ENCODE assay signal across 8 cellular contexts in genomic region chr3:14143826-14144225, GRCh38. TPM values are rescaled to one million over a fixed set of nuclear protein-coding genes. Genes with fewer than 3 reads are reported as not detected.
A peak's percentile ranks its signal among the peaks of the same experiment; 100 is the strongest.
DNase-seq lines count a peak whose midpoint lies in the region; ATAC-seq, FAIRE-seq and TF ChIP-seq lines count a peak whose summit lies in the region.

No MANE protein-coding gene starts in this region.

- dilution Hi-C loops in endothelial cell of umbilical vein (cut with MboI; ENCODE audit: extremely low pct_ligation_motif_present, low sequenced_read_pairs), result no loop called here

- H3K9me3 Mint-ChIP-seq in naive thymus-derived CD4-positive, alpha-beta T cell, result no peaks in the 10 kb centered on the region

- no peaks in the 10 kb centered on the region for H3K79me2 ChIP-seq in endothelial cell of umbilical vein (ENCODE audit: control insufficient read depth, insufficient read depth, low read length)

- ATAC-seq in naive thymus-derived CD4-positive, alpha-beta T cell, result no peak

- POLR2A ChIA-PET in endothelial cell of umbilical vein (lab: Charles Lee), result interaction anchor here (1.1 to 2.6 kb wide), 3 partner anchors 19 to 35 kb away, joined by 4 to 30 read pairs (median 14); partner anchors contain the start of genes CHCHD4, LSM3, TMEM43 and XPC
- POLR2A ChIA-PET in naive thymus-derived CD4-positive, alpha-beta T cell (lab: Charles Lee), result interaction anchor here (0.7 to 7.2 kb wide), 6 partner anchors 18 to 954 kb away, joined by 4 to 96 read pairs (median 6); partner anchors contain the start of genes CCDC174, CHCHD4, LSM3 and TMEM43

- H3K27me3 ChIP-seq in endothelial cell of umbilical vein (ENCODE audit: control insufficient read depth in 2 of 2, insufficient read depth in 2 of 2, low read length in 2 of 2), result no peaks in the 10 kb centered on the region
- H3K27me3 ChIP-seq in naive thymus-derived CD4-positive, alpha-beta T cell (ENCODE audit: control insufficient read depth in 2 of 2, insufficient read depth in 2 of 2, low read length in 2 of 2), result no peaks in the 10 kb centered on the region

- H3K27me3 Mint-ChIP-seq in naive thymus-derived CD4-positive, alpha-beta T cell, result no peaks in the 10 kb centered on the region

- no peaks in the 10 kb centered on the region for H4K20me1 ChIP-seq in endothelial cell of umbilical vein (replicated peaks; ENCODE audit: control insufficient read depth, extremely low read depth, insufficient read depth, low read length)

- H3K9me1 ChIP-seq in endothelial cell of umbilical vein (replicated peaks; ENCODE audit: control insufficient read depth, extremely low read depth, insufficient read depth, low read length), result no peaks in the 10 kb centered on the region

- H3K36me3 ChIP-seq in endothelial cell of umbilical vein (ENCODE audit: control insufficient read depth in 2 of 2, extremely low read depth in 1 of 2, insufficient read depth in 2 of 2, low read length in 2 of 2), result peaks cover 0 to 21% of the 10 kb centered on the region in 2 experiments
- peaks cover 0 to 67% (median 5%) of the 10 kb centered on the region in 3 experiments for H3K36me3 ChIP-seq in naive thymus-derived CD4-positive, alpha-beta T cell (ENCODE audit: control insufficient read depth in 2 of 3, insufficient read depth in 3 of 3, low read length in 3 of 3)

- CTCF ChIA-PET in endothelial cell of umbilical vein (lab: Charles Lee), result interaction anchor here (0.9 to 4.9 kb wide), 4 partner anchors 19 to 247 kb away, joined by 4 to 30 read pairs (median 9); partner anchors contain the start of genes CHCHD4, LSM3, TMEM43 and XPC
- CTCF ChIA-PET in naive thymus-derived CD4-positive, alpha-beta T cell (lab: Charles Lee), result interaction anchor here (0.6 kb wide), 1 partner anchor 42 kb away, joined by 3 read pairs; no protein-coding TSS in a partner anchor

- H3K4me3 ChIP-seq in endothelial cell of umbilical vein (replicated peaks in 1 of 3; ENCODE audit: insufficient read depth in 1 of 3, low read depth in 1 of 3, low read length in 3 of 3), result peak overlapping the region in 1 of 3 experiments; percentile 18
- H3K4me3 ChIP-seq in naive thymus-derived CD4-positive, alpha-beta T cell (ENCODE audit: low read length), result no peak overlapping the region

- TF ChIP-seq CTCF in endothelial cell of umbilical vein (IDR thresholded peaks at IDR 0.05; ENCODE audit: extremely low read depth in 1 of 2, insufficient read depth in 1 of 2, low read depth in 1 of 2, low read length in 2 of 2), result no peak

- H3K4me3 Mint-ChIP-seq in naive thymus-derived CD4-positive, alpha-beta T cell, result peak overlapping the region in 8 of 10 donors; percentile 36 to 71 (median 64)

- H3K4me1 Mint-ChIP-seq in naive thymus-derived CD4-positive, alpha-beta T cell, result peaks cover 36 to 64% (median 56%) of the 10 kb centered on the region in 7 donors

- peak overlapping the region; percentile 100 for H3K27ac ChIP-seq in endothelial cell of umbilical vein (ENCODE audit: insufficient read depth, low read depth, low read length)
- peak overlapping the region; percentile 79 for H3K27ac ChIP-seq in naive thymus-derived CD4-positive, alpha-beta T cell (ENCODE audit: low read depth, low read length)

- H3K9ac ChIP-seq in endothelial cell of umbilical vein (replicated peaks; ENCODE audit: extremely low read depth, insufficient read depth, low read length), result peak overlapping the region; percentile 93

- H3K27ac Mint-ChIP-seq in naive thymus-derived CD4-positive, alpha-beta T cell, result peak overlapping the region; percentile 89 to 100 (median 98)

- BruUV-seq in endothelial cell of umbilical vein (replicated peaks; lab: Mats Ljungman, UMichigan), result no TSS peak

- H3K4me2 ChIP-seq in endothelial cell of umbilical vein (ENCODE audit: insufficient read depth, low read length), result peak overlapping the region; percentile 88

- TF ChIP-seq POLR2A in endothelial cell of umbilical vein (IDR thresholded peaks at IDR 0.05; ENCODE audit: low read depth, low read length), result no peak

- no peaks in the 10 kb centered on the region for H3K9me3 ChIP-seq in endothelial cell of umbilical vein (replicated peaks; ENCODE audit: control insufficient read depth, insufficient read depth, low read length)
- no peaks in the 10 kb centered on the region for H3K9me3 ChIP-seq in naive thymus-derived CD4-positive, alpha-beta T cell (ENCODE audit: control insufficient read depth in 2 of 3, low read length in 3 of 3)

- DNase-seq in H4 (ENCODE audit: low spot score), result peak; percentile 82
- peak; percentile 95 for DNase-seq in RPMI7951 (ENCODE audit: low read depth)
- DNase-seq in endothelial cell of umbilical vein (ENCODE audit: low read depth, low spot score), result peak; percentile 90
- DNase-seq in naive thymus-derived CD4-positive, alpha-beta T cell, result no peak
- no peak for DNase-seq in NCI-H187 (lab: John Stamatoyannopoulos, UW)
- no peak for DNase-seq in T-helper 9 cell
- DNase-seq in activated CD8-positive, alpha-beta memory T cell treated with anti-CD3 and anti-CD28 coated beads, Interleukin-2, amount 50 U/mL, for 48 hours, result no peak
- DNase-seq in middle frontal gyrus (ENCODE audit: extremely low spot score, low spot score), result no peak

- H2AFZ ChIP-seq in endothelial cell of umbilical vein (ENCODE audit: low read depth, low read length), result no peak overlapping the region

- peaks cover 0 to 34% (median 9%) of the 10 kb centered on the region in 5 donors for H3K36me3 Mint-ChIP-seq in naive thymus-derived CD4-positive, alpha-beta T cell

- H3K4me1 ChIP-seq in endothelial cell of umbilical vein (ENCODE audit: control insufficient read depth, extremely low read depth, insufficient read depth, low read length), result peaks cover 41% of the 10 kb centered on the region
- H3K4me1 ChIP-seq in naive thymus-derived CD4-positive, alpha-beta T cell (ENCODE audit: control insufficient read depth in 2 of 2, insufficient read depth in 2 of 2, low read length in 2 of 2), result peaks cover 50 to 52% of the 10 kb centered on the region in 2 donors

- FAIRE-seq in endothelial cell of umbilical vein (lab: Jason Lieb, UNC), result no peak

- intact Hi-C loops in endothelial cell of umbilical vein (cut with micrococcal nuclease), result loop anchor here (1.0 to 10.0 kb wide), 7 partner anchors 19 to 1918 kb away; partner anchors contain the start of genes LSM3, NR2C2, SLC6A6 and TMEM43
- intact Hi-C loops in naive thymus-derived CD4-positive, alpha-beta T cell (cut with micrococcal nuclease), result loop anchor here (1.0 to 10.0 kb wide), 9 partner anchors 19 to 1132 kb away; partner anchors contain the start of genes LSM3 (in 2 of the 2), XPC (in 2 of the 2), CHCHD4 (in 1 of the 2) and SLC6A6 (in 1 of the 2)

RNA-seq across cellular contexts. Expression of gene TMEM43, which starts 19.0 kb away (rescaled TPM):
- 75.6 and 79.7 TPM in 2 replicates for total RNA-seq in H4 (2014; rRNA removed; shearing (Covaris generic))
- total RNA-seq in RPMI7951 (2014; rRNA removed; shearing (Covaris generic)), result 104 and 114 TPM in 2 replicates
- total RNA-seq in endothelial cell of umbilical vein, result 69.6 and 80.6 TPM in 2 replicates
- 119 and 122 TPM in 2 replicates for polyA plus RNA-seq in endothelial cell of umbilical vein
- 94.3 and 97.8 TPM in 2 replicates for polyA plus RNA-seq in endothelial cell of umbilical vein (2011; cell fraction: cytosol; rRNA removed)
- polyA plus RNA-seq in endothelial cell of umbilical vein (2011; cell fraction: nucleus; rRNA removed), result 102 and 112 TPM in 2 replicates
- 79.8 and 81.2 TPM in 2 replicates for polyA plus RNA-seq in endothelial cell of umbilical vein (2012)
- polyA minus RNA-seq in endothelial cell of umbilical vein, result 118 and 124 TPM in 2 replicates
- polyA minus RNA-seq in endothelial cell of umbilical vein (2011; cell fraction: cytosol; rRNA and poly(A)+ RNA removed), result 21.1 TPM
- polyA minus RNA-seq in endothelial cell of umbilical vein (2011; cell fraction: nucleus; rRNA and poly(A)+ RNA removed), result 32.1 and 35.7 TPM in 2 replicates
- total RNA-seq in naive thymus-derived CD4-positive, alpha-beta T cell, result 10 to 100 TPM; 30.1 to 54.8 (median 46.5) TPM
- 10 to 100 TPM; 55.6 to 55.8 TPM for polyA plus RNA-seq in naive thymus-derived CD4-positive, alpha-beta T cell

RNA-seq across cellular contexts. Expression of gene CHCHD4, which starts 19.2 kb away (rescaled TPM):
- 32.7 and 36.3 TPM in 2 replicates for total RNA-seq in H4 (2014; rRNA removed; shearing (Covaris generic))
- total RNA-seq in RPMI7951 (2014; rRNA removed; shearing (Covaris generic)), result 19.7 and 21.1 TPM in 2 replicates
- total RNA-seq in endothelial cell of umbilical vein, result 12.4 and 13.6 TPM in 2 replicates
- 6.5 and 8.5 TPM in 2 replicates for polyA plus RNA-seq in endothelial cell of umbilical vein
- 10.8 and 10.9 TPM in 2 replicates for polyA plus RNA-seq in endothelial cell of umbilical vein (2011; cell fraction: cytosol; rRNA removed)
- polyA plus RNA-seq in endothelial cell of umbilical vein (2011; cell fraction: nucleus; rRNA removed), result 4.9 and 5.5 TPM in 2 replicates
- polyA plus RNA-seq in endothelial cell of umbilical vein (2012), result 9.0 and 13.2 TPM in 2 replicates
- 4.4 and 5.0 TPM in 2 replicates for polyA minus RNA-seq in endothelial cell of umbilical vein
- 12.2 TPM for polyA minus RNA-seq in endothelial cell of umbilical vein (2011; cell fraction: cytosol; rRNA and poly(A)+ RNA removed)
- 1.0 and 2.0 TPM in 2 replicates for polyA minus RNA-seq in endothelial cell of umbilical vein (2011; cell fraction: nucleus; rRNA and poly(A)+ RNA removed)
- 10 to 100 TPM in 1 of 5 experiments, 1 to 10 TPM in 4; 3.3 to 14.1 (median 8.4) TPM for total RNA-seq in naive thymus-derived CD4-positive, alpha-beta T cell
- polyA plus RNA-seq in naive thymus-derived CD4-positive, alpha-beta T cell, result 10 to 100 TPM in 1 of 2 donors, 1 to 10 TPM in 1; 9.8 to 12.6 TPM

RNA-seq across cellular contexts. Expression of gene XPC, which starts 34.6 kb away (rescaled TPM):
- total RNA-seq in H4 (2014; rRNA removed; shearing (Covaris generic)), result 17.1 and 22.5 TPM in 2 replicates
- 19.6 and 21.2 TPM in 2 replicates for total RNA-seq in RPMI7951 (2014; rRNA removed; shearing (Covaris generic))
- 36.7 and 36.8 TPM in 2 replicates for total RNA-seq in endothelial cell of umbilical vein
- polyA plus RNA-seq in endothelial cell of umbilical vein, result 9.0 and 11.9 TPM in 2 replicates
- 16.4 and 16.7 TPM in 2 replicates for polyA plus RNA-seq in endothelial cell of umbilical vein (2011; cell fraction: cytosol; rRNA removed)
- 59.4 and 61.4 TPM in 2 replicates for polyA plus RNA-seq in endothelial cell of umbilical vein (2011; cell fraction: nucleus; rRNA removed)
- 31.1 and 39.1 TPM in 2 replicates for polyA plus RNA-seq in endothelial cell of umbilical vein (2012)
- 29.2 and 29.8 TPM in 2 replicates for polyA minus RNA-seq in endothelial cell of umbilical vein
- polyA minus RNA-seq in endothelial cell of umbilical vein (2011; cell fraction: cytosol; rRNA and poly(A)+ RNA removed), result 15.4 TPM
- 33.6 and 51.8 TPM in 2 replicates for polyA minus RNA-seq in endothelial cell of umbilical vein (2011; cell fraction: nucleus; rRNA and poly(A)+ RNA removed)
- 10 to 100 TPM; 56.3 to 94.8 (median 78.1) TPM for total RNA-seq in naive thymus-derived CD4-positive, alpha-beta T cell
- 10 to 100 TPM; 50.0 to 54.2 TPM for polyA plus RNA-seq in naive thymus-derived CD4-positive, alpha-beta T cell

RNA-seq across cellular contexts. Expression of gene LSM3, which starts 34.8 kb away (rescaled TPM):
- 39.2 and 42.7 TPM in 2 replicates for total RNA-seq in H4 (2014; rRNA removed; shearing (Covaris generic))
- 40.7 and 42.8 TPM in 2 replicates for total RNA-seq in RPMI7951 (2014; rRNA removed; shearing (Covaris generic))
- total RNA-seq in endothelial cell of umbilical vein, result 13.0 and 13.6 TPM in 2 replicates
- polyA plus RNA-seq in endothelial cell of umbilical vein, result 2.5 and 4.4 TPM in 2 replicates
- 6.2 and 7.5 TPM in 2 replicates for polyA plus RNA-seq in endothelial cell of umbilical vein (2011; cell fraction: cytosol; rRNA removed)
- polyA plus RNA-seq in endothelial cell of umbilical vein (2011; cell fraction: nucleus; rRNA removed), result 2.2 and 3.8 TPM in 2 replicates
- 11.5 and 19.6 TPM in 2 replicates for polyA plus RNA-seq in endothelial cell of umbilical vein (2012)
- polyA minus RNA-seq in endothelial cell of umbilical vein, result 1.7 and 2.5 TPM in 2 replicates
- 4.0 TPM for polyA minus RNA-seq in endothelial cell of umbilical vein (2011; cell fraction: cytosol; rRNA and poly(A)+ RNA removed)
- 3.4 and 3.8 TPM in 2 replicates for polyA minus RNA-seq in endothelial cell of umbilical vein (2011; cell fraction: nucleus; rRNA and poly(A)+ RNA removed)
- total RNA-seq in naive thymus-derived CD4-positive, alpha-beta T cell, result 10 to 100 TPM in 1 of 5 experiments, 1 to 10 TPM in 4; 6.0 to 14.1 (median 8.0) TPM
- 10 to 100 TPM; 10.5 to 26.2 TPM for polyA plus RNA-seq in naive thymus-derived CD4-positive, alpha-beta T cell

Comparison
In these comparisons a context has a peak if more than half of its experiments do, and no peak if none do; other contexts are left out.
1. DNase-seq: peak in H4 (single experiment), RPMI7951 (single experiment) and endothelial cell of umbilical vein (single experiment); none in naive thymus-derived CD4-positive, alpha-beta T cell (0 of 9), NCI-H187 (0 of 2), T-helper 9 cell (single experiment), activated CD8-positive, alpha-beta memory T cell treated with anti-CD3 and anti-CD28 coated beads, Interleukin-2, amount 50 U/mL, for 48 hours (single experiment) and middle frontal gyrus (single experiment).